Comparison of ENCODE assay signal across 10 cellular contexts in the genomic region with DNA sequence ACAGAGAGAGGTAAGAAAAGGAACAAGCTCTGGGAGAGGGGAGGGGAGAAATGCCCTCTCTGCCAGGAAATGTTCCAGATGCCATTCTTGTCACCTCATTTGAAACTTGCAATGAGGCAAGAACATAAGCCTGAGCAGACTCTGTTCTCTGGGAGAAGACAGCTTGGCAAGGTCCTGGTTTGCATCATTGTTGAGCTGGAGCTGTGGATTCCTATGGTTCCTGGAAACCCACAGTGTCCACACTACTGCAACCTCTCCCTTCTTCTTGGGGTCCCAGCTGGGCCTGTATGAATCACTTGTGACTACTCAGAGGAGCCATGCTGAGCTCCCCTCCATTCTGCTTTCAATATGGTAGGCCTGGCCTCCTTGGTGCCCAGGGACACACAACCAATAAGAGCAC.
DNase-seq lines count a peak whose midpoint lies in the region; ATAC-seq and TF ChIP-seq lines count a peak whose summit lies in the region.
"Had no signal": no experiment of that assay in that cellular context is flagged by ENCODE, and none has a peak within 500 bp of the region (broad histone marks: within the 10 kb centered on the region; RNA-seq: fewer than 3 reads in every experiment).

No MANE protein-coding gene starts in this region.

- POLR2A ChIA-PET in GM10248 (lab: Yijun Ruan, JAX) = no interaction called here

- in situ Hi-C loops in GM13977 (cut with MboI; ENCODE audit: low pct_unique_long_range_greater_than_20kb, low sequenced_read_pairs, unreplicated experiment) = no loop called here

- no peaks in the 10 kb centered on the region for H3K27me3 ChIP-seq in right atrium auricular region
- H3K27me3 ChIP-seq: right lobe of liver had no signal

- no peaks in the 10 kb centered on the region for H3K9me3 ChIP-seq in right atrium auricular region
- H3K9me3 ChIP-seq: right lobe of liver had no signal

- peak overlapping the region; percentile 35 to 78 for H3K27ac ChIP-seq in right atrium auricular region
- H3K27ac ChIP-seq: right lobe of liver had no signal

- peaks cover 0 to 21% of the 10 kb centered on the region in 2 donors for H3K4me1 ChIP-seq in right atrium auricular region

- peak; percentile 83 for DNase-seq in GM04504 (ENCODE audit: low read depth)
- peak; percentile 33 for DNase-seq in brain pericyte (ENCODE audit: low read depth, low spot score)
- peak; percentile 63 for DNase-seq in right atrium auricular region (ENCODE audit: low spot score)
- peak; percentile 98 for DNase-seq in skeletal muscle cell (ENCODE audit: low read depth)
- DNase-seq in GM13977 (ENCODE audit: low spot score) = no peak
- no peak for DNase-seq in LoVo (ENCODE audit: low spot score)
- no peak for DNase-seq in GM10248 (ENCODE audit: extremely low spot score)
- DNase-seq: activated B cell treated with CpG ODN at 0.5 μM for 24 hours, right lobe of liver had no signal

- no peaks in the 10 kb centered on the region for H3K36me3 ChIP-seq in right atrium auricular region
- H3K36me3 ChIP-seq: right lobe of liver had no signal

- no peak overlapping the region for H3K4me3 ChIP-seq in right atrium auricular region
- no peak overlapping the region for H3K4me3 ChIP-seq in skeletal muscle cell (ENCODE audit: low read depth, low read length)
- H3K4me3 ChIP-seq: right lobe of liver had no signal

- CTCF ChIA-PET in GM10248 (lab: Yijun Ruan, JAX) = interaction anchor here (1.3 kb wide), 1 partner anchor 9 kb away, joined by 4 read pairs; no protein-coding TSS in a partner anchor

- TF ChIP-seq CTCF in right atrium auricular region (IDR thresholded peaks at IDR 0.05) (no peak), GM13977 (IDR thresholded peaks at IDR 0.05; ENCODE audit: extremely low read depth, insufficient read depth, missing control alignments) (no peak), GM10248 (IDR thresholded peaks at IDR 0.05; ENCODE audit: control extremely low read depth, extremely low read depth, low read depth, missing control alignments) (no peak)

- ATAC-seq in GM19397 (IDR thresholded peaks at IDR 0.05; ENCODE audit: unreplicated experiment) = no peak

Comparison
In these comparisons a context has a peak if more than half of its experiments do, and no peak if none do; other contexts are left out.
1. DNase-seq: peak in GM04504 (single experiment), brain pericyte (single experiment), right atrium auricular region (single experiment) and skeletal muscle cell (single experiment); none in GM13977 (single experiment), LoVo (single experiment) and GM10248 (single experiment).